In genomic region chr20:34624628-34625027, GRCh38 we compare ENCODE assay signal across 1 cellular context.
TF ChIP-seq lines count a peak whose summit lies in the region.

No MANE protein-coding gene starts in this region.

TF ChIP-seq in HepG2, 621 proteins besides CTCF, POLR2A, EP300 and RAD21 (continued from another document):
- TF ChIP-seq ZNF598 (CRISPR knock-in tag; IDR thresholded peaks at IDR 0.05; ENCODE audit: borderline replicate concordance) (no peak), FOXA1 (IDR thresholded peaks at IDR 0.05) (no peak), FOXA1 (CRISPR knock-in tag; IDR thresholded peaks at IDR 0.05) (no peak), MTF1 (CRISPR knock-in tag; IDR thresholded peaks at IDR 0.05) (no peak), ZNF446 (CRISPR knock-in tag; IDR thresholded peaks at IDR 0.05) (no peak), ZNF713 (CRISPR knock-in tag; IDR thresholded peaks at IDR 0.05) (no peak), ZNF292 (CRISPR knock-in tag; IDR thresholded peaks at IDR 0.05; ENCODE audit: borderline replicate concordance, low read depth) (no peak), KAT2B (IDR thresholded peaks at IDR 0.05; ENCODE audit: borderline replicate concordance, low read depth, low read length) (no peak), SOX13 (IDR thresholded peaks at IDR 0.05) (no peak), SOX13 (CRISPR knock-in tag; conservative IDR thresholded peaks at IDR 0.05 in 1 of 2, IDR thresholded peaks at IDR 0.05 in 1 of 2) (0 out of 4 replicates have a peak, but pooled peaks of 1 of the 2 experiments have one; percentile 6), RFXANK (CRISPR knock-in tag; IDR thresholded peaks at IDR 0.05) (no peak), ZNF251 (CRISPR knock-in tag; IDR thresholded peaks at IDR 0.05) (0 out of 2 replicates have a peak, but pooled peaks have one; percentile 35), GRHL1 (CRISPR knock-in tag; conservative IDR thresholded peaks at IDR 0.05) (no peak), ZNF547 (CRISPR knock-in tag; IDR thresholded peaks at IDR 0.05) (0 out of 2 replicates have a peak, but pooled peaks have one; percentile 51), ARID2 (CRISPR knock-in tag; IDR thresholded peaks at IDR 0.05; ENCODE audit: borderline replicate concordance) (no peak), LCORL (IDR thresholded peaks at IDR 0.05) (no peak), LCORL (CRISPR knock-in tag; IDR thresholded peaks at IDR 0.05) (no peak), NFATC3 (CRISPR knock-in tag; IDR thresholded peaks at IDR 0.05) (0 out of 2 replicates have a peak, but pooled peaks have one; percentile 60), ZMYM4 (CRISPR knock-in tag; IDR thresholded peaks at IDR 0.05) (peak; percentile 19; the same call in 1 of the 2 replicates), NONO (IDR thresholded peaks at IDR 0.05) (no peak), NONO (CRISPR knock-in tag; conservative IDR thresholded peaks at IDR 0.05) (no peak), ELK4 (CRISPR knock-in tag; IDR thresholded peaks at IDR 0.05; ENCODE audit: borderline replicate concordance) (no peak), HOXD1 (CRISPR knock-in tag; IDR thresholded peaks at IDR 0.05) (no peak), FOSL2 (CRISPR knock-in tag; IDR thresholded peaks at IDR 0.05) (0 out of 2 replicates have a peak, but pooled peaks have one; percentile 7), CAMTA2 (CRISPR knock-in tag; IDR thresholded peaks at IDR 0.05; ENCODE audit: borderline replicate concordance) (no peak), TMF1 (CRISPR knock-in tag; IDR thresholded peaks at IDR 0.05; ENCODE audit: low read depth) (no peak), NR2F2 (IDR thresholded peaks at IDR 0.05; ENCODE audit: borderline replicate concordance, low read depth) (no peak), DPF2 (CRISPR knock-in tag; IDR thresholded peaks at IDR 0.05; ENCODE audit: borderline replicate concordance, low read depth) (peak; percentile 29; the same call in 1 of the 2 replicates), ZBTB7B (CRISPR knock-in tag; IDR thresholded peaks at IDR 0.05) (no peak), ZNF343 (CRISPR knock-in tag; IDR thresholded peaks at IDR 0.05) (0 out of 2 replicates have a peak, but pooled peaks have one; percentile 55), ZNF512 (CRISPR knock-in tag; IDR thresholded peaks at IDR 0.05) (no peak), ZNF230 (CRISPR knock-in tag; IDR thresholded peaks at IDR 0.05) (no peak), RELA (CRISPR knock-in tag; IDR thresholded peaks at IDR 0.05) (no peak), ZIK1 (CRISPR knock-in tag; IDR thresholded peaks at IDR 0.05; ENCODE audit: borderline replicate concordance, low read depth) (no peak), NFAT5 (CRISPR knock-in tag; IDR thresholded peaks at IDR 0.05) (no peak), ZNF891 (CRISPR knock-in tag; IDR thresholded peaks at IDR 0.05) (no peak)
- TF ChIP-seq, protein P1, sequence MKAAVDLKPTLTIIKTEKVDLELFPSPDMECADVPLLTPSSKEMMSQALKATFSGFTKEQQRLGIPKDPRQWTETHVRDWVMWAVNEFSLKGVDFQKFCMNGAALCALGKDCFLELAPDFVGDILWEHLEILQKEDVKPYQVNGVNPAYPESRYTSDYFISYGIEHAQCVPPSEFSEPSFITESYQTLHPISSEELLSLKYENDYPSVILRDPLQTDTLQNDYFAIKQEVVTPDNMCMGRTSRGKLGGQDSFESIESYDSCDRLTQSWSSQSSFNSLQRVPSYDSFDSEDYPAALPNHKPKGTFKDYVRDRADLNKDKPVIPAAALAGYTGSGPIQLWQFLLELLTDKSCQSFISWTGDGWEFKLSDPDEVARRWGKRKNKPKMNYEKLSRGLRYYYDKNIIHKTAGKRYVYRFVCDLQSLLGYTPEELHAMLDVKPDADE (CRISPR knock-in tag; IDR thresholded peaks at IDR 0.05), result no peak
- TF ChIP-seq, protein P2, sequence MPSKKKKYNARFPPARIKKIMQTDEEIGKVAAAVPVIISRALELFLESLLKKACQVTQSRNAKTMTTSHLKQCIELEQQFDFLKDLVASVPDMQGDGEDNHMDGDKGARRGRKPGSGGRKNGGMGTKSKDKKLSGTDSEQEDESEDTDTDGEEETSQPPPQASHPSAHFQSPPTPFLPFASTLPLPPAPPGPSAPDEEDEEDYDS (CRISPR knock-in tag; IDR thresholded peaks at IDR 0.05), result no peak
- TF ChIP-seq, protein P3, sequence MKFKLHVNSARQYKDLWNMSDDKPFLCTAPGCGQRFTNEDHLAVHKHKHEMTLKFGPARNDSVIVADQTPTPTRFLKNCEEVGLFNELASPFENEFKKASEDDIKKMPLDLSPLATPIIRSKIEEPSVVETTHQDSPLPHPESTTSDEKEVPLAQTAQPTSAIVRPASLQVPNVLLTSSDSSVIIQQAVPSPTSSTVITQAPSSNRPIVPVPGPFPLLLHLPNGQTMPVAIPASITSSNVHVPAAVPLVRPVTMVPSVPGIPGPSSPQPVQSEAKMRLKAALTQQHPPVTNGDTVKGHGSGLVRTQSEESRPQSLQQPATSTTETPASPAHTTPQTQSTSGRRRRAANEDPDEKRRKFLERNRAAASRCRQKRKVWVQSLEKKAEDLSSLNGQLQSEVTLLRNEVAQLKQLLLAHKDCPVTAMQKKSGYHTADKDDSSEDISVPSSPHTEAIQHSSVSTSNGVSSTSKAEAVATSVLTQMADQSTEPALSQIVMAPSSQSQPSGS (CRISPR knock-in tag; IDR thresholded peaks at IDR 0.05), result no peak
- TF ChIP-seq, protein P4, sequence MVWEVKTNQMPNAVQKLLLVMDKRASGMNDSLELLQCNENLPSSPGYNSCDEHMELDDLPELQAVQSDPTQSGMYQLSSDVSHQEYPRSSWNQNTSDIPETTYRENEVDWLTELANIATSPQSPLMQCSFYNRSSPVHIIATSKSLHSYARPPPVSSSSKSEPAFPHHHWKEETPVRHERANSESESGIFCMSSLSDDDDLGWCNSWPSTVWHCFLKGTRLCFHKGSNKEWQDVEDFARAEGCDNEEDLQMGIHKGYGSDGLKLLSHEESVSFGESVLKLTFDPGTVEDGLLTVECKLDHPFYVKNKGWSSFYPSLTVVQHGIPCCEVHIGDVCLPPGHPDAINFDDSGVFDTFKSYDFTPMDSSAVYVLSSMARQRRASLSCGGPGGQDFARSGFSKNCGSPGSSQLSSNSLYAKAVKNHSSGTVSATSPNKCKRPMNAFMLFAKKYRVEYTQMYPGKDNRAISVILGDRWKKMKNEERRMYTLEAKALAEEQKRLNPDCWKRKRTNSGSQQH (CRISPR knock-in tag; IDR thresholded peaks at IDR 0.05; ENCODE audit: low read depth), result no peak
- TF ChIP-seq, protein P5, sequence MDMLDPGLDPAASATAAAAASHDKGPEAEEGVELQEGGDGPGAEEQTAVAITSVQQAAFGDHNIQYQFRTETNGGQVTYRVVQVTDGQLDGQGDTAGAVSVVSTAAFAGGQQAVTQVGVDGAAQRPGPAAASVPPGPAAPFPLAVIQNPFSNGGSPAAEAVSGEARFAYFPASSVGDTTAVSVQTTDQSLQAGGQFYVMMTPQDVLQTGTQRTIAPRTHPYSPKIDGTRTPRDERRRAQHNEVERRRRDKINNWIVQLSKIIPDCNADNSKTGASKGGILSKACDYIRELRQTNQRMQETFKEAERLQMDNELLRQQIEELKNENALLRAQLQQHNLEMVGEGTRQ (IDR thresholded peaks at IDR 0.05; ENCODE audit: low read depth, low read length), result no peak
- TF ChIP-seq, protein P5 (CRISPR knock-in tag; IDR thresholded peaks at IDR 0.05; ENCODE audit: borderline replicate concordance), result no peak
